ENCODE assay signal across 8 cellular contexts in the genomic region with DNA sequence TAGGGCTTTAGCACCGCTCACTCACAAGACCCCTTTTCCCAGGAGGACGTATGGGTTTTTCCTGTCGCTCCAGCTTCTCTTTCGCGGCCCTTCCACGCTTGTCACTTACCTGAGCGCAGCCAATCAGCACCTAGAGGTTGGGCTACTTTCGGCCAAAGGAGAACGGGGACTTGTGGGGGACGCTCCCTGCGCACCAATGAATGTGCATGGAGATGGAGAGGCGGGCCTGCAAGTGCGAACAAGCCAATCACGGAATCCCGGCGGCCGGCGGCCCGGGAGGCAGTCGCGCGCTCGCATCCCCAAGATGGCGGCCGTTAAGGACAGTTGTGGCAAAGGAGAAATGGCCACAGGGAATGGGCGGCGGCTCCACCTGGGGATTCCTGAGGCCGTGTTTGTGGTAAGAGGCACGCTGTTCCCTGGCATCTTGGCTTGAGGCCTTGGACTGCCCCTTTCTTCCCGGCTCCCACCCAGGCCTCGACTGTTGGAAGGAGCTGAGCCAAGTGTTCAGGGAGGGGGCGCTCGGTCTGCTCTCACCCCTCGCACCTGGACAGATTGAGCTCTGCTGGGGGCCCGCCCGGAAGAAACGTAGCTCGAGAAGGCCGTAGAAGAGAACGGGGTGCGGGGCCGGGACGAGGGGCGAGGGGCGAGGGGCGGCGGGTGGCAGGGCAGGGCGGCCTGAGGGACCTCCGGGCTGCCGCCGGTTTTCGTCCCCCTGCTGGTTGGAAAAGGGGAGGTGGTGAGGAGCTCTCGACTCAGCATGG. TPM values are rescaled to one million over a fixed set of nuclear protein-coding genes. Genes with fewer than 3 reads are reported as not detected.
DNase-seq lines count a peak whose midpoint lies in the region; ATAC-seq and TF ChIP-seq lines count a peak whose summit lies in the region.

Gene VBP1 (plus strand): TSS at position 282 of the 761 bp plus-strand sequence. CDS start 23 bp downstream, at position 305.

- H3K36me3 Mint-ChIP-seq in CD14-positive monocyte = peaks cover 2 to 4% of the 10 kb centered on the region in 2 donors
- peaks cover 4% of the 10 kb centered on the region for H3K36me3 Mint-ChIP-seq in dendritic cell treated with granulocyte-macrophage colony-stimulating factor and Interleukin-4, amounts not matched to agents 40 ng/mL and 50 ng/mL, for 4 days (ENCODE audit: low read depth)

- TF ChIP-seq CTCF in CD14-positive monocyte (IDR thresholded peaks at IDR 0.05) = peak; percentile 70

- peak within 1 kb of the TSS; percentile 84 to 87 for H3K4me3 Mint-ChIP-seq in CD14-positive monocyte
- peak within 1 kb of the TSS; percentile 80 for H3K4me3 Mint-ChIP-seq in dendritic cell treated with granulocyte-macrophage colony-stimulating factor and Interleukin-4, amounts not matched to agents 40 ng/mL and 50 ng/mL, for 4 days

- intact Hi-C loops in CD14-positive monocyte (cut with micrococcal nuclease) = no loop called here
- intact Hi-C loops in dendritic cell treated with granulocyte-macrophage colony-stimulating factor and Interleukin-4, amounts not matched to agents 40 ng/mL and 50 ng/mL, for 4 days (cut with micrococcal nuclease) = no loop called here

- ATAC-seq in GM19372 (IDR thresholded peaks at IDR 0.05; ENCODE audit: low read depth, unreplicated experiment) (peak; percentile 98), HG03558 (IDR thresholded peaks at IDR 0.05; ENCODE audit: extremely low read depth, unreplicated experiment) (peak; percentile 91), left lobe of liver (peak; percentile 97)

- DNase-seq in CD14-positive monocyte (ENCODE audit: low spot score) (peak; percentile 88), NCI-H748 (lab: John Stamatoyannopoulos, UW; ENCODE audit: unreplicated experiment) (peak; percentile 97), left lobe of liver (ENCODE audit: low spot score) (peak; percentile 89)
- peak; percentile 64 to 79 for DNase-seq in activated CD4-positive, alpha-beta T cell treated with anti-CD3 and anti-CD28 coated beads, Interleukin-2, amount 50 U/mL, for 24 hours (ENCODE audit: low read depth in 1 of 2, low spot score in 1 of 2)
- DNase-seq in stimulated activated CD4-positive, alpha-beta T cell treated with anti-CD3 and anti-CD28 coated beads, Interleukin-2, amount 100 ng/mL, for 4 hours (ENCODE audit: low read depth) = peak; percentile 78

- H3K9me3 Mint-ChIP-seq in CD14-positive monocyte = peaks cover 0 to 4% (median 0%) of the 10 kb centered on the region in 7 donors
- no peaks in the 10 kb centered on the region for H3K9me3 Mint-ChIP-seq in dendritic cell treated with granulocyte-macrophage colony-stimulating factor and Interleukin-4, amounts not matched to agents 40 ng/mL and 50 ng/mL, for 4 days

- H3K4me1 Mint-ChIP-seq in CD14-positive monocyte = peaks cover 23% of the 10 kb centered on the region
- H3K4me1 Mint-ChIP-seq in dendritic cell treated with granulocyte-macrophage colony-stimulating factor and Interleukin-4, amounts not matched to agents 40 ng/mL and 50 ng/mL, for 4 days (ENCODE audit: low read depth) = peaks cover 8% of the 10 kb centered on the region

- peak within 1 kb of the TSS; percentile 73 to 92 (median 90) for H3K27ac Mint-ChIP-seq in CD14-positive monocyte
- H3K27ac Mint-ChIP-seq in dendritic cell treated with granulocyte-macrophage colony-stimulating factor and Interleukin-4, amounts not matched to agents 40 ng/mL and 50 ng/mL, for 4 days = peak within 1 kb of the TSS; percentile 91

- H3K27me3 Mint-ChIP-seq in CD14-positive monocyte (ENCODE audit: low read depth in 3 of 3) = no peaks in the 10 kb centered on the region
- H3K27me3 Mint-ChIP-seq in dendritic cell treated with granulocyte-macrophage colony-stimulating factor and Interleukin-4, amounts not matched to agents 40 ng/mL and 50 ng/mL, for 4 days = no peaks in the 10 kb centered on the region

RNA-seq across cellular contexts. Expression of gene VBP1, which starts in this region (rescaled TPM):
- polyA plus RNA-seq in CD14-positive monocyte = 10 to 100 TPM; 61.1 to 65.9 TPM
- total RNA-seq in left lobe of liver = 15.3 TPM

Comparison
In these comparisons a context has a peak if more than half of its experiments do, and no peak if none do; other contexts are left out.
1. Peak in every context shown above with its lines: DNase-seq and ATAC-seq.